In the genomic region with DNA sequence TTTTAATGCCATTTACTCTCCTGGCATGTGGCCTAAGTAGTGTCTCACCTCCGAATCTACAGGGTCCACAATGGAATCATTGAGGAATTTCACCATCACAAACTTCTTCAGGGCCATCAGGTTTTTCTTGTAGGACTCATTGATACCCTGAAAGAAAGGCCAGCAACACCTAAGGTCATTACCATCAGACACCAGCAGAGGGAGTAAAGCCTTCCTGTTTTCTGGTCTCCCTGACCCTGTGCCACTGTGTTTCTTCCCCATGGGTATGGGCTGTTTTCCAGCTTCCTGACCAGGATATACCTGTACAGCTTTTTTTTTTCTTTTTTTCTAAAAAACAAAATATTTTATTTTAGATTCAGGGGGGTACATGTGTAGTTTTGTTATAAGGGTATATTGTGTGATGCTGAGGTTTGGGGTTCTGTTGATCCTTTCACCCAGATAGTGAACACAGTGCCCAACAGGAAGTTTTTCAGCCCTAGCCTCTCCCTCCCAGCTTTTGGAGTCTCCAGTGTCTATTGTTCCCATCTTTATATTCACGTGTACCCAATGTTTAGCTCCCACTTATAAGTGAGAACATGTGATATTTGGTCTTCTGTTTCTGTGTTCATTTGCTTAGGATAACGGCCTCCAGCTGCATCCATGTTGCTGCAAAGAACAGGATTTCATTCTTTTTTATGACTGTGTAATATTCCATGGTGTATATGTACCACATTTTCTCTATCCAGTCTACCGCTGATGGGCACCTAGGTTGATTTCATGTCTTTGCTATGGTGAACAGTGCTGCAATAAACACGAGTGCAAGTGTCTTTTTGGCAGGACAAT, we compare ENCODE assay signal across 8 cellular contexts. TPM values are rescaled to one million over a fixed set of nuclear protein-coding genes. Genes with fewer than 3 reads are reported as not detected.
DNase-seq lines count a peak whose midpoint lies in the region; ATAC-seq, FAIRE-seq and TF ChIP-seq lines count a peak whose summit lies in the region.

No MANE protein-coding gene starts in this region.

- TF ChIP-seq POLR2A in HepG2 (IDR thresholded peaks at IDR 0.05; ENCODE audit: insufficient read depth in 1 of 2, low read depth in 2 of 2, low read length in 2 of 2) = no peak

- H3K27ac ChIP-seq in caudate nucleus (ENCODE audit: low read depth, low read length) (peak overlapping the region; percentile 13), HepG2 (ENCODE audit: extremely low read length, insufficient read depth, low read length) (no peak overlapping the region)

- no TSS peak for BruUV-seq in HepG2 (replicated peaks; lab: Mats Ljungman, UMichigan)

- no peaks in the 10 kb centered on the region for H3K4me1 ChIP-seq in HepG2 (ENCODE audit: insufficient read depth, low read length)

- TF ChIP-seq EP300 in HepG2 (IDR thresholded peaks at IDR 0.05; ENCODE audit: low read depth in 2 of 2, low read length in 2 of 2) (no peak), HepG2 (CRISPR knock-in tag; IDR thresholded peaks at IDR 0.05; ENCODE audit: borderline replicate concordance) (no peak)

- POLR2A ChIA-PET in HepG2 (lab: Yijun Ruan, JAX) = no interaction called here

- H3K36me3 ChIP-seq in HepG2 (replicated peaks in 1 of 2; ENCODE audit: control insufficient read depth in 1 of 2, insufficient read depth in 2 of 2, low read length in 2 of 2) = peaks cover 14 to 58% of the 10 kb centered on the region in 2 experiments

- H3K9ac ChIP-seq in HepG2 (ENCODE audit: insufficient read depth, low read depth, low read length) = no peak overlapping the region

- peaks cover 3% of the 10 kb centered on the region for H3K36me3 Mint-ChIP-seq in T-helper 17 cell (ENCODE audit: low read depth)

- H3K27me3 Mint-ChIP-seq in T-helper 17 cell = no peaks in the 10 kb centered on the region

- CTCF ChIA-PET in HepG2 (lab: Yijun Ruan, JAX; ENCODE audit: low intra/inter-chr PET ratio, low total read pairs) = interaction anchor here (1.5 kb wide), 1 partner anchor 260 kb away, joined by 6 read pairs; no protein-coding TSS in a partner anchor

- H3K4me1 Mint-ChIP-seq in T-helper 17 cell = peaks cover 9% of the 10 kb centered on the region

- H3K27me3 ChIP-seq in HepG2 (ENCODE audit: control insufficient read depth in 1 of 2, insufficient read depth in 2 of 2, low read length in 2 of 2) = no peaks in the 10 kb centered on the region

- H3K27ac Mint-ChIP-seq in T-helper 17 cell = peak overlapping the region; percentile 14

- H2AFZ ChIP-seq in HepG2 (ENCODE audit: low read length) = no peak overlapping the region

- H3K4me2 ChIP-seq in HepG2 (ENCODE audit: low read depth, low read length) = no peak overlapping the region

- no peak overlapping the region for H3K4me3 Mint-ChIP-seq in T-helper 17 cell

- 86% methylated on average over 5 of the region's 5 CpGs for WGBS in HepG2 (ENCODE audit: low lambda C conversion rate)

- no peaks in the 10 kb centered on the region for H3K79me2 ChIP-seq in HepG2 (ENCODE audit: insufficient read depth, low read length)

- ATAC-seq in T-helper 17 cell (peak; percentile 81), HepG2 (peak; percentile 89), HG02759 (IDR thresholded peaks at IDR 0.05; ENCODE audit: unreplicated experiment) (no peak)

- TF ChIP-seq CTCF in HepG2 (CRISPR knock-in tag; IDR thresholded peaks at IDR 0.05) = peak; percentile 67

- H3K9me3 ChIP-seq in T-helper 17 cell (ENCODE audit: control insufficient read depth, low read length, poor library complexity, severe bottlenecking) (no peaks in the 10 kb centered on the region), HepG2 (ENCODE audit: low read length) (no peaks in the 10 kb centered on the region)

- FAIRE-seq in HepG2 (lab: Jason Lieb, UNC) = peak; percentile 68

- no peak overlapping the region for H3K4me3 ChIP-seq in HepG2 (replicated peaks in 1 of 3; ENCODE audit: insufficient read depth in 1 of 3, low read depth in 2 of 3, low read length in 3 of 3)

- intact Hi-C loops in HepG2 (cut with micrococcal nuclease; ENCODE audit: unreplicated experiment) = no loop called here

- TF ChIP-seq RAD21 in HepG2 (CRISPR knock-in tag; IDR thresholded peaks at IDR 0.05) = no peak

- DNase-seq in activated gamma-delta T cell treated with Interleukin-2 at 50 U/mL for 16 hours (peak; percentile 50), activated gamma-delta T cell (lab: John Stamatoyannopoulos, UW) (no peak), NCI-H146 (lab: John Stamatoyannopoulos, UW) (peak; percentile 16), T-helper 17 cell (peak in 1 of 3 donors; percentile 40), caudate nucleus (lab: John Stamatoyannopoulos, UW) (peak in 9 of 61 donors; percentile 4 to 34 (median 17)), HepG2 (ENCODE audit: low spot score) (peak; percentile 59)
- peak; percentile 31 for DNase-seq in stimulated activated naive CD4-positive, alpha-beta T cell treated with Interleukin-2 at 50 U/mL for 16 hours (lab: John Stamatoyannopoulos, UW)

- H4K20me1 ChIP-seq in HepG2 (ENCODE audit: insufficient read depth, low read length) = no peaks in the 10 kb centered on the region

- in situ Hi-C loops in HepG2 (cut with HindIII; ENCODE audit: extremely low pct_ligation_motif_present, low pct_unique_long_range_greater_than_20kb) = no loop called here

TF ChIP-seq in HepG2, 621 proteins besides CTCF, POLR2A, EP300 and RAD21 (continues in another document):
- TF ChIP-seq SMC3 (IDR thresholded peaks at IDR 0.05; ENCODE audit: low read length) = peak; percentile 53; the same call in 1 of the 2 replicates

RNA-seq across cellular contexts. Expression of gene PPT1, which starts 18.3 kb away (rescaled TPM):
- total RNA-seq in T-helper 17 cell (10 to 100 TPM; 39.7 to 41.3 TPM), HepG2 (2016; rRNA removed; fragmentation: Illumina TruSeq; extraction: Trizol) (79.5 and 129 TPM in 2 replicates)
- total RNA-seq in HepG2 (2016; cell fraction: cytosol; rRNA removed; fragmentation: Illumina TruSeq; extraction: Trizol; ENCODE audit: low read depth) = 9.2 and 11.5 TPM in 2 replicates
- total RNA-seq in HepG2 (2016; cell fraction: insoluble cytoplasmic fraction; rRNA removed; fragmentation: Illumina TruSeq; extraction: Trizol) = 76.9 and 130 TPM in 2 replicates
- total RNA-seq in HepG2 (2016; cell fraction: membrane; rRNA removed; fragmentation: Illumina TruSeq; extraction: Trizol) = 47.3 and 53.7 TPM in 2 replicates
- total RNA-seq in HepG2 (2016; cell fraction: nucleus; rRNA removed; fragmentation: Illumina TruSeq; extraction: Trizol) = 127 and 140 TPM in 2 replicates
- 113 and 129 TPM in 2 replicates for polyA plus RNA-seq in HepG2 (2011; rRNA removed)
- 81.0 and 93.7 TPM in 2 replicates for polyA plus RNA-seq in HepG2 (2011; cell fraction: cytosol; rRNA removed)
- 24.9 and 26.4 TPM in 2 replicates for polyA plus RNA-seq in HepG2 (2011; cell fraction: nucleus; rRNA removed)
- 106 and 123 TPM in 2 replicates for polyA plus RNA-seq in HepG2 (2012)
- 17.3 and 18.8 TPM in 2 replicates for polyA plus RNA-seq in HepG2 (2016; cell fraction: cytosol; fragmentation: Illumina TruSeq; extraction: Trizol; ENCODE audit: low read depth)
- 101 TPM in 2 replicates for polyA plus RNA-seq in HepG2 (2016; cell fraction: insoluble cytoplasmic fraction; fragmentation: Illumina TruSeq; extraction: Trizol; ENCODE audit: low read depth)
- polyA plus RNA-seq in HepG2 (2016; cell fraction: membrane; fragmentation: Illumina TruSeq; extraction: Trizol; ENCODE audit: low read depth) = 41.9 and 44.4 TPM in 2 replicates
- 202 and 210 TPM in 2 replicates for polyA plus RNA-seq in HepG2 (2016; cell fraction: nucleus; fragmentation: Illumina TruSeq; extraction: Trizol; ENCODE audit: insufficient read depth, low read depth)
- polyA minus RNA-seq in HepG2 (2011; rRNA and poly(A)+ RNA removed; ENCODE audit: low replicate concordance) = 107 and 205 TPM in 2 replicates
- polyA minus RNA-seq in HepG2 (2011; cell fraction: cytosol; rRNA and poly(A)+ RNA removed) = 54.3 and 56.6 TPM in 2 replicates
- polyA minus RNA-seq in HepG2 (2011; cell fraction: nucleus; rRNA and poly(A)+ RNA removed) = 25.0 and 25.7 TPM in 2 replicates

RNA-seq across cellular contexts. Expression of gene CAP1, which starts 38.2 kb away (rescaled TPM):
- total RNA-seq in T-helper 17 cell (100 to 1,000 TPM; 244 to 273 TPM), HepG2 (2016; rRNA removed; fragmentation: Illumina TruSeq; extraction: Trizol) (174 and 228 TPM in 2 replicates)
- total RNA-seq in HepG2 (2016; cell fraction: cytosol; rRNA removed; fragmentation: Illumina TruSeq; extraction: Trizol; ENCODE audit: low read depth) = 20.2 and 22.6 TPM in 2 replicates
- 168 and 225 TPM in 2 replicates for total RNA-seq in HepG2 (2016; cell fraction: insoluble cytoplasmic fraction; rRNA removed; fragmentation: Illumina TruSeq; extraction: Trizol)
- total RNA-seq in HepG2 (2016; cell fraction: membrane; rRNA removed; fragmentation: Illumina TruSeq; extraction: Trizol) = 60.4 and 63.8 TPM in 2 replicates
- 78.4 and 78.5 TPM in 2 replicates for total RNA-seq in HepG2 (2016; cell fraction: nucleus; rRNA removed; fragmentation: Illumina TruSeq; extraction: Trizol)
- polyA plus RNA-seq in HepG2 (2011; rRNA removed) = 166 and 195 TPM in 2 replicates
- 133 and 166 TPM in 2 replicates for polyA plus RNA-seq in HepG2 (2011; cell fraction: cytosol; rRNA removed)
- polyA plus RNA-seq in HepG2 (2011; cell fraction: nucleus; rRNA removed) = 60.0 and 61.0 TPM in 2 replicates
- 141 and 150 TPM in 2 replicates for polyA plus RNA-seq in HepG2 (2012)
- 19.7 and 20.6 TPM in 2 replicates for polyA plus RNA-seq in HepG2 (2016; cell fraction: cytosol; fragmentation: Illumina TruSeq; extraction: Trizol; ENCODE audit: low read depth)
- 216 and 228 TPM in 2 replicates for polyA plus RNA-seq in HepG2 (2016; cell fraction: insoluble cytoplasmic fraction; fragmentation: Illumina TruSeq; extraction: Trizol; ENCODE audit: low read depth)
- 43.3 and 46.3 TPM in 2 replicates for polyA plus RNA-seq in HepG2 (2016; cell fraction: membrane; fragmentation: Illumina TruSeq; extraction: Trizol; ENCODE audit: low read depth)
- polyA plus RNA-seq in HepG2 (2016; cell fraction: nucleus; fragmentation: Illumina TruSeq; extraction: Trizol; ENCODE audit: insufficient read depth, low read depth) = 84.0 and 90.0 TPM in 2 replicates
- polyA minus RNA-seq in HepG2 (2011; rRNA and poly(A)+ RNA removed; ENCODE audit: low replicate concordance) = 144 and 148 TPM in 2 replicates
- 105 and 109 TPM in 2 replicates for polyA minus RNA-seq in HepG2 (2011; cell fraction: cytosol; rRNA and poly(A)+ RNA removed)
- polyA minus RNA-seq in HepG2 (2011; cell fraction: nucleus; rRNA and poly(A)+ RNA removed) = 77.9 and 90.9 TPM in 2 replicates
